ENCODE assay signal across 28 cellular contexts in genomic region chr16:46845952-46846351, GRCh38.
"Had no signal": no experiment of that assay in that cellular context is flagged by ENCODE, and none has a peak within 500 bp of the region (broad histone marks: within the 10 kb centered on the region; RNA-seq: fewer than 3 reads in every experiment).

No MANE protein-coding gene starts in this region.

- H3K27me3 Mint-ChIP-seq: stimulated activated memory B cell treated with anti-CD40 and anti-IgM and Interleukin-4, amounts not matched to agents 10 μg/mL and 1 μg/mL and 100 μg/mL, for 72 hours had no signal

- H3K4me1 ChIP-seq: left ventricle myocardium inferior, pancreas, prostate gland, tibial nerve, vagina had no signal

- H3K4me3 Mint-ChIP-seq: mesothelial cell of epicardium; naive B cell; natural killer cell; nephron progenitor cell; neural progenitor cell; stimulated activated memory B cell treated with anti-CD40 and anti-IgM and Interleukin-4, amounts not matched to agents 10 μg/mL and 1 μg/mL and 100 μg/mL, for 72 hours; stimulated activated naive CD8-positive, alpha-beta T cell treated with anti-CD3 and anti-CD28 coated beads, Interleukin-15, amount 100 ng/mL, for 72 hours had no signal

- H2AFZ ChIP-seq: hepatocyte, neural progenitor cell had no signal

- ATAC-seq: natural killer cell; pancreas; right cardiac atrium; stimulated activated memory B cell treated with anti-CD40 and anti-IgM and Interleukin-4, amounts not matched to agents 10 μg/mL and 1 μg/mL and 100 μg/mL, for 72 hours; stimulated activated naive CD8-positive, alpha-beta T cell treated with anti-CD3 and anti-CD28 coated beads, Interleukin-15, amount 100 ng/mL, for 72 hours had no signal

- H3K4me3 ChIP-seq: hepatocyte, left ventricle myocardium inferior, lung, neural progenitor cell, pancreas, prostate gland, sigmoid colon, tibial nerve, upper lobe of left lung, vagina had no signal

- FAIRE-seq: pancreas, small intestine had no signal

- H3K36me3 ChIP-seq: left ventricle myocardium inferior, neural progenitor cell, pancreas, prostate gland, sigmoid colon, tibial nerve, upper lobe of left lung, vagina had no signal

- H3K9me3 ChIP-seq: pancreas, prostate gland, sigmoid colon, upper lobe of left lung, vagina had no signal

- DNase-seq: islet precursor cell; left ventricle myocardium inferior; mesendoderm; naive B cell; natural killer cell; nephron progenitor cell; pancreas; posterior cingulate gyrus; retina; right cardiac atrium; sigmoid colon; small intestine; stimulated activated CD4-positive, alpha-beta T cell treated with anti-CD3 and anti-CD28 coated beads, Interleukin-1b, Interleukin-23, amount 100 ng/mL, for 48 hours; stimulated activated CD4-positive, alpha-beta T cell treated with anti-CD3 and anti-CD28 coated beads, Interleukin-2, amount 100 ng/mL, for 48 hours; stimulated activated CD4-positive, alpha-beta T cell treated with anti-CD3 and anti-CD28 coated beads, Interleukin-4, amount 100 ng/mL, for 4 hours; stimulated activated CD8-positive, alpha-beta memory T cell treated with anti-CD3 and anti-CD28 coated beads, Interleukin-4, amount 100 ng/mL, for 48 hours; stimulated activated naive CD4-positive, alpha-beta T cell treated with Interleukin-2 at 50 U/mL for 16 hours; stimulated activated naive CD8-positive, alpha-beta T cell treated with anti-CD3 and anti-CD28 coated beads, Interleukin-15, amount 100 ng/mL, for 72 hours; substantia nigra; upper lobe of left lung had no signal

- H3K36me3 Mint-ChIP-seq: natural killer cell; neural progenitor cell; stimulated activated memory B cell treated with anti-CD40 and anti-IgM and Interleukin-4, amounts not matched to agents 10 μg/mL and 1 μg/mL and 100 μg/mL, for 72 hours had no signal

- H3K4me1 Mint-ChIP-seq: natural killer cell; stimulated activated naive CD8-positive, alpha-beta T cell treated with anti-CD3 and anti-CD28 coated beads, Interleukin-15, amount 100 ng/mL, for 72 hours had no signal

- H3K27me3 ChIP-seq: hepatocyte, neural progenitor cell, pancreas, upper lobe of left lung, vagina had no signal

- H3K9me3 Mint-ChIP-seq: natural killer cell; stimulated activated memory B cell treated with anti-CD40 and anti-IgM and Interleukin-4, amounts not matched to agents 10 μg/mL and 1 μg/mL and 100 μg/mL, for 72 hours had no signal

- H3K79me2 ChIP-seq: hepatocyte had no signal

- H3K4me2 ChIP-seq: hepatocyte, neural progenitor cell had no signal

- H3K27ac Mint-ChIP-seq: mesothelial cell of epicardium; naive B cell; natural killer cell; nephron progenitor cell; neural progenitor cell; stimulated activated memory B cell treated with anti-CD40 and anti-IgM and Interleukin-4, amounts not matched to agents 10 μg/mL and 1 μg/mL and 100 μg/mL, for 72 hours; stimulated activated naive CD8-positive, alpha-beta T cell treated with anti-CD3 and anti-CD28 coated beads, Interleukin-15, amount 100 ng/mL, for 72 hours had no signal

- H3K27ac ChIP-seq: hepatocyte, left ventricle myocardium inferior, neural progenitor cell, pancreas, prostate gland, sigmoid colon, tibial nerve, upper lobe of left lung, vagina had no signal

- H3K9ac ChIP-seq: neural progenitor cell had no signal
